1 cellular context compared by ENCODE assay signal in the genomic region with DNA sequence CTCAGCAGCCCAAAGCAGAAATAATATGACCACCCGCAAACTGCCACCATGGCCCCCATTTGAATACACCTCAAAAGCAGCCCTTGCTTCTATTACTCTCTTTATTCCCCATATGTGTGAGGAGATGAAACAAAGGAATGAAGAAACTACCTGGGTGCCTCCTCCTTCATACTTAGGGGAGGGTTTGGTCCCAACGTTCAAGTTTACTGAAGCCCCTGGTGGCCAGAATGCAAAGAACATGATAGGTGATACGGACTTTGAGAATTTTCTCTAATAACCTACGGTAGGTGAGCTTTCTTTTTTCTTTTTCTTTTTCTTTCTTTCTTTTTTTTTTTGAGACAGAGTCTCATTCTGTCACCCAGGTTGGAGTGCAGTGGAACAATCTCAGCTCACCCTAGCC.
TF ChIP-seq lines count a peak whose summit lies in the region.

No MANE protein-coding gene starts in this region.

TF ChIP-seq in WTC11, 78 proteins besides CTCF, POLR2A, EP300 and RAD21 (continued from another document):
- TF ChIP-seq PRRX2 (CRISPR knock-in tag; IDR thresholded peaks at IDR 0.05): no peak
- TF ChIP-seq NR1H2 (CRISPR knock-in tag; IDR thresholded peaks at IDR 0.05): no peak
- TF ChIP-seq IRF2 (CRISPR knock-in tag; IDR thresholded peaks at IDR 0.05; ENCODE audit: borderline replicate concordance, low read depth): no peak
